Comparison of ENCODE assay signal across 9 cellular contexts in genomic region chr9:131590907-131591844, GRCh38. TPM values are rescaled to one million over a fixed set of nuclear protein-coding genes. Genes with fewer than 3 reads are reported as not detected.
DNase-seq lines count a peak whose midpoint lies in the region; ATAC-seq, FAIRE-seq and TF ChIP-seq lines count a peak whose summit lies in the region.
"Had no signal": no experiment of that assay in that cellular context is flagged by ENCODE, and none has a peak within 500 bp of the region (broad histone marks: within the 10 kb centered on the region; RNA-seq: fewer than 3 reads in every experiment).

No MANE protein-coding gene starts in this region.

- no peak overlapping the region for H3K18ac ChIP-seq in H1 (ENCODE audit: extremely low read depth, low read length)

- H2BK120ac ChIP-seq in H1 (replicated peaks; ENCODE audit: low read depth, low read length): no peak overlapping the region

- no peak overlapping the region for H4K5ac ChIP-seq in H1 (ENCODE audit: insufficient read length, low read depth, low read length)

- POLR2A ChIA-PET in H1 (lab: Charles Lee; ENCODE audit: partially characterized antibody): interaction anchor here (1.2 to 1.3 kb wide), 3 partner anchors 18 to 164 kb away, joined by 3 read pairs; partner anchors contain the start of gene PRRT1B

- H3K36me3 ChIP-seq in H1 (ENCODE audit: control insufficient read depth in 2 of 4, insufficient read depth in 4 of 4, low read length in 3 of 4): peaks cover 3 to 5% (median 5%) of the 10 kb centered on the region in 4 experiments; a peak in 7 of 8 replicates

- peak; percentile 76 for DNase-seq in Calu3
- peak; percentile 76 for DNase-seq in NOMO-1 treated with DMSO at 0.1 percent for 48 hours (lab: John Stamatoyannopoulos, UW; ENCODE audit: unreplicated experiment)
- peak; percentile 85 for DNase-seq in activated CD8-positive, alpha-beta memory T cell treated with anti-CD3 and anti-CD28 coated beads, Interleukin-2, amount 10 ng/mL, durations not matched to agents 7 days and 5 days
- peak; percentile 49 to 77 for DNase-seq in H1 (ENCODE audit: low read depth in 1 of 2, low spot score in 2 of 2)
- peak; percentile 71 for DNase-seq in middle frontal gyrus (ENCODE audit: extremely low spot score, low spot score)
- peak; percentile 65 for DNase-seq in stimulated activated CD8-positive, alpha-beta memory T cell treated with anti-CD3 and anti-CD28 coated beads, Interleukin-4, amount 100 ng/mL, for 24 hours (ENCODE audit: low read depth)

- no peak overlapping the region for H3K56ac ChIP-seq in H1 (replicated peaks; ENCODE audit: insufficient read length, low read depth, low read length)

- no peaks in the 10 kb centered on the region for H3K79me2 ChIP-seq in H1 (ENCODE audit: control insufficient read depth in 1 of 2, insufficient read depth in 2 of 2, low read length in 2 of 2)

- no peak overlapping the region for H4K91ac ChIP-seq in H1 (replicated peaks; ENCODE audit: insufficient read length, low read length)

- CTCF ChIA-PET in Calu3 (lab: Charles Lee): interaction anchor here (0.7 to 1.3 kb wide), 5 partner anchors 10 to 152 kb away, joined by 4 to 6 read pairs (median 4); no protein-coding TSS in a partner anchor
- CTCF ChIA-PET in activated CD8-positive, alpha-beta memory T cell treated with anti-CD3 and anti-CD28 coated beads, Interleukin-2, amount 10 ng/mL, durations not matched to agents 7 days and 5 days (lab: Charles Lee): interaction anchor here (0.8 to 8.2 kb wide), 32 partner anchors 11 to 668 kb away, joined by 3 to 208 read pairs (median 5); partner anchors contain the start of gene RAPGEF1
- CTCF ChIA-PET in H1 (lab: Charles Lee; ENCODE audit: partially characterized antibody): interaction anchor here (0.7 to 5.8 kb wide), 36 partner anchors 10 to 169 kb away, joined by 3 to 82 read pairs (median 4); partner anchors contain the start of gene RAPGEF1

- no peak overlapping the region for H3K27ac ChIP-seq in H1 (ENCODE audit: low read depth, low read length)
- H3K27ac ChIP-seq: SK-N-MC had no signal

- H3K27me3 Mint-ChIP-seq in Calu3 (ENCODE audit: unreplicated experiment): no peaks in the 10 kb centered on the region
- no peaks in the 10 kb centered on the region for H3K27me3 Mint-ChIP-seq in activated CD8-positive, alpha-beta memory T cell treated with anti-CD3 and anti-CD28 coated beads, Interleukin-2, amount 10 ng/mL, durations not matched to agents 7 days and 5 days

- no peak overlapping the region for H3K14ac ChIP-seq in H1 (ENCODE audit: insufficient read length)

- H3K4me1 Mint-ChIP-seq in Calu3 (ENCODE audit: low read depth, unreplicated experiment): no peaks in the 10 kb centered on the region
- peaks cover 44% of the 10 kb centered on the region for H3K4me1 Mint-ChIP-seq in activated CD8-positive, alpha-beta memory T cell treated with anti-CD3 and anti-CD28 coated beads, Interleukin-2, amount 10 ng/mL, durations not matched to agents 7 days and 5 days

- H3K79me1 ChIP-seq in H1 (ENCODE audit: low read depth, low read length): no peaks in the 10 kb centered on the region

- ATAC-seq in HG03442 (IDR thresholded peaks at IDR 0.05; ENCODE audit: unreplicated experiment): peak; percentile 63
- ATAC-seq in activated CD8-positive, alpha-beta memory T cell treated with anti-CD3 and anti-CD28 coated beads, Interleukin-2, amount 10 ng/mL, durations not matched to agents 7 days and 5 days: peak; percentile 89
- ATAC-seq in HG03159 (IDR thresholded peaks at IDR 0.05; ENCODE audit: unreplicated experiment): no peak

- H2BK15ac ChIP-seq in H1 (ENCODE audit: low read length): no peak overlapping the region

- TF ChIP-seq EP300 in H1 (IDR thresholded peaks at IDR 0.05; ENCODE audit: borderline replicate concordance in 1 of 2, low read depth in 2 of 2, low read length in 2 of 2): no peak

- TF ChIP-seq CTCF in Calu3 (IDR thresholded peaks at IDR 0.05; ENCODE audit: unreplicated experiment) (peak; percentile 66), H1 (IDR thresholded peaks at IDR 0.05; ENCODE audit: control extremely low read depth in 1 of 3, insufficient read depth in 1 of 3, low read depth in 1 of 3, low read length in 3 of 3) (peak in 2 of 3 experiments; percentile 92 to 98; a peak in 3 of 4 replicates)

- H3K23ac ChIP-seq in H1 (ENCODE audit: insufficient read length): no peak overlapping the region

- H3K36me3 Mint-ChIP-seq in Calu3 (ENCODE audit: insufficient read depth, unreplicated experiment): peaks cover 5% of the 10 kb centered on the region
- peaks cover 30% of the 10 kb centered on the region for H3K36me3 Mint-ChIP-seq in activated CD8-positive, alpha-beta memory T cell treated with anti-CD3 and anti-CD28 coated beads, Interleukin-2, amount 10 ng/mL, durations not matched to agents 7 days and 5 days

- no peak overlapping the region for H2BK5ac ChIP-seq in H1 (ENCODE audit: low read depth, low read length)

- H2BK12ac ChIP-seq in H1 (ENCODE audit: low read depth, low read length): no peak overlapping the region

- no peaks in the 10 kb centered on the region for H3K9me3 ChIP-seq in H1 (ENCODE audit: insufficient read depth in 2 of 2, low read depth in 1 of 2, low read length in 1 of 2)

- H3K9ac ChIP-seq in H1 (replicated peaks in 1 of 4; ENCODE audit: extremely low read depth in 1 of 4, low read depth in 3 of 4, low read length in 3 of 4): no peak overlapping the region

- H2BK20ac ChIP-seq in H1 (ENCODE audit: low read length): no peak overlapping the region

- H3K4me3 ChIP-seq in H1 (ENCODE audit: extremely low read depth in 1 of 4, insufficient read depth in 2 of 4, low read depth in 3 of 4, low read length in 4 of 4): no peak overlapping the region
- H3K4me3 ChIP-seq: SK-N-MC had no signal

- H3K27me3 ChIP-seq in H1 (replicated peaks in 1 of 4; ENCODE audit: control insufficient read depth in 3 of 4, extremely low read depth in 1 of 4, insufficient read depth in 3 of 4, low read length in 3 of 4): no peaks in the 10 kb centered on the region

- H3K9me3 Mint-ChIP-seq in Calu3 (ENCODE audit: low read depth, unreplicated experiment): no peaks in the 10 kb centered on the region
- H3K9me3 Mint-ChIP-seq in activated CD8-positive, alpha-beta memory T cell treated with anti-CD3 and anti-CD28 coated beads, Interleukin-2, amount 10 ng/mL, durations not matched to agents 7 days and 5 days (ENCODE audit: low read depth): no peaks in the 10 kb centered on the region

- no peaks in the 10 kb centered on the region for H3K4me1 ChIP-seq in H1 (replicated peaks in 1 of 4; ENCODE audit: control insufficient read depth in 3 of 4, insufficient read depth in 4 of 4, low read length in 3 of 4)

- no peaks in the 10 kb centered on the region for H3K23me2 ChIP-seq in H1 (ENCODE audit: low read depth, low read length)

- H3K4me2 ChIP-seq in H1 (ENCODE audit: insufficient read depth in 1 of 2, low read depth in 2 of 2, low read length in 2 of 2): no peak overlapping the region

- H3K4me3 Mint-ChIP-seq in Calu3 (ENCODE audit: low read depth, unreplicated experiment): no peak overlapping the region
- H3K4me3 Mint-ChIP-seq in activated CD8-positive, alpha-beta memory T cell treated with anti-CD3 and anti-CD28 coated beads, Interleukin-2, amount 10 ng/mL, durations not matched to agents 7 days and 5 days: no peak overlapping the region

- no peak for TF ChIP-seq POLR2A in H1 (IDR thresholded peaks at IDR 0.05; ENCODE audit: control extremely low read depth in 1 of 2, low read depth in 2 of 2, low read length in 2 of 2)

- no peak overlapping the region for H2AK5ac ChIP-seq in H1 (ENCODE audit: low read depth, low read length)

- 79% methylated on average over 21 of the region's 21 CpGs; no CpG with 5 or more reads in 1 of the 2 experiments for WGBS in H1 (ENCODE audit: extremely low coverage in 1 of 2, insufficient coverage in 1 of 2, insufficient read length in 1 of 2, insufficient replicate concordance in 2 of 2, low coverage in 1 of 2, low lambda C conversion rate in 2 of 2, missing lambda C conversion rate in 1 of 2), 2 experiments

- TF ChIP-seq RAD21 in H1 (IDR thresholded peaks at IDR 0.05 in 1 of 2, conservative IDR thresholded peaks at IDR 0.05 in 1 of 2; ENCODE audit: low read depth in 2 of 2, low read length in 2 of 2): peak; percentile 93 to 95

- H4K8ac ChIP-seq in H1 (ENCODE audit: extremely low read depth, insufficient read depth, low read length): no peak overlapping the region; the same call in 1 of the 2 replicates

- peaks cover 0 to 5% of the 10 kb centered on the region in 2 experiments for H4K20me1 ChIP-seq in H1 (replicated peaks in 1 of 2; ENCODE audit: control insufficient read depth in 1 of 2, insufficient read depth in 2 of 2, low read length in 2 of 2)

- no peak for FAIRE-seq in H1 (lab: Jason Lieb, UNC)

- no TSS peak for BruUV-seq in Calu3 (replicated peaks; lab: Mats Ljungman, UMichigan)

- no peak overlapping the region for H2AFZ ChIP-seq in H1 (ENCODE audit: low read length)

- intact Hi-C loops in Calu3 (cut with micrococcal nuclease; ENCODE audit: unreplicated experiment): loop anchor here (1.0 kb wide), 1 partner anchor 156 kb away; no protein-coding TSS in a partner anchor

- H3K4ac ChIP-seq in H1 (replicated peaks; ENCODE audit: insufficient read length, low read depth, low read length): no peak overlapping the region

- no peak overlapping the region for H3K27ac Mint-ChIP-seq in Calu3 (ENCODE audit: unreplicated experiment)
- H3K27ac Mint-ChIP-seq in activated CD8-positive, alpha-beta memory T cell treated with anti-CD3 and anti-CD28 coated beads, Interleukin-2, amount 10 ng/mL, durations not matched to agents 7 days and 5 days: peak overlapping the region; percentile 85

TF ChIP-seq in H1, 55 proteins besides CTCF, POLR2A, EP300 and RAD21 (continues in another document):
- peak; percentile 57; the same call in 1 of the 2 replicates for TF ChIP-seq POLR2AphosphoS5 (IDR thresholded peaks at IDR 0.05; ENCODE audit: low read depth, low read length)
- no peak for TF ChIP-seq E2F6 (IDR thresholded peaks at IDR 0.05)

RNA-seq across cellular contexts. Expression of gene PRRT1B, which starts 45.9 kb away (rescaled TPM):
- total RNA-seq in Calu3 (2022): not detected in 2 replicates
- total RNA-seq in activated CD8-positive, alpha-beta memory T cell treated with anti-CD3 and anti-CD28 coated beads, Interleukin-2, amount 10 ng/mL, durations not matched to agents 7 days and 5 days: not detected
- 1.1 and 1.2 TPM in 2 replicates for total RNA-seq in H1 (2021; fragmentation: NEBNext Ultra II Directional; extraction: Animal tissue kit (Norgen Biotek cat#: 25700))
- polyA plus RNA-seq in H1 (2011; rRNA removed): 0.30 and 0.71 TPM in 2 replicates
- polyA plus RNA-seq in H1 (2011; cell fraction: cytosol; rRNA removed): 0.61 TPM
- polyA plus RNA-seq in H1 (2011; cell fraction: nucleus; rRNA removed): 0.93 TPM
- polyA plus RNA-seq in H1 (2012, experiment 1 of 2): 0.29 to 0.64 TPM (median 0.51 TPM) in 4 replicates
- 0.35 TPM for polyA plus RNA-seq in H1 (2012, experiment 2 of 2)
- polyA plus RNA-seq in H1 (2013, experiment 1 of 2): 0.41 TPM
- polyA plus RNA-seq in H1 (2013, experiment 2 of 2): 0.37 TPM
- 0.19 and 0.34 TPM in 2 replicates for polyA minus RNA-seq in H1 (2011; rRNA and poly(A)+ RNA removed)
- not detected for polyA minus RNA-seq in H1 (2011; cell fraction: cytosol; rRNA and poly(A)+ RNA removed)
- polyA minus RNA-seq in H1 (2011; cell fraction: nucleus; rRNA and poly(A)+ RNA removed): 1.00 TPM
